ENCODE assay signal across 8 cellular contexts in genomic region chr20:28603218-28603577, GRCh38.
DNase-seq lines count a peak whose midpoint lies in the region; ATAC-seq, FAIRE-seq and TF ChIP-seq lines count a peak whose summit lies in the region.
"Not testable (repeated sequence)": the region's sequence is repeated elsewhere in the genome, so short reads cannot be mapped to it uniquely, and the experiment has no call there.

No MANE protein-coding gene starts in this region.

- POLR2A ChIA-PET in BJ (lab: Charles Lee); activated CD4-positive, alpha-beta T cell treated with anti-CD3 and anti-CD28 coated beads for 36 hours (lab: Charles Lee): not testable (repeated sequence)

- H3K27ac ChIP-seq in HUES64 (ENCODE audit: low read depth, low read length) = not testable (repeated sequence)
- peak overlapping the region; percentile 57 to 85 (median 83) for H3K27ac ChIP-seq in esophagus muscularis mucosa (replicated peaks in 1 of 4)
- peak overlapping the region in 2 of 4 donors; percentile 50 to 57 for H3K27ac ChIP-seq in pancreas
- peak overlapping the region; percentile 73 for H3K27ac ChIP-seq in suprapubic skin

- peaks cover 25% of the 10 kb centered on the region for H3K4me1 Mint-ChIP-seq in activated CD4-positive, alpha-beta T cell treated with anti-CD3 and anti-CD28 coated beads for 36 hours

- H3K36me3 Mint-ChIP-seq in activated CD4-positive, alpha-beta T cell treated with anti-CD3 and anti-CD28 coated beads for 36 hours (ENCODE audit: low read depth) = peaks cover 13% of the 10 kb centered on the region

- H3K36me3 ChIP-seq in BJ (ENCODE audit: control insufficient read depth, insufficient read depth, low read length); HUES64 (ENCODE audit: insufficient read depth, low read length); esophagus muscularis mucosa; kidney epithelial cell (ENCODE audit: control insufficient read depth, insufficient read depth, low read length); pancreas; suprapubic skin: not testable (repeated sequence)

- not testable (repeated sequence) for H3K4me1 ChIP-seq in HUES64 (ENCODE audit: insufficient read depth, low read length); pancreas; suprapubic skin
- peaks cover 0 to 14% (median 7%) of the 10 kb centered on the region in 4 donors for H3K4me1 ChIP-seq in esophagus muscularis mucosa

- not testable (repeated sequence) for H3K9me3 ChIP-seq in HUES64 (ENCODE audit: insufficient read depth, low read depth, low read length); esophagus muscularis mucosa; pancreas; suprapubic skin

- DNase-seq in BJ (ENCODE audit: low read depth); activated CD4-positive, alpha-beta T cell treated with anti-CD3 and anti-CD28 coated beads for 36 hours; astrocyte of the cerebellum (ENCODE audit: low read depth); esophagus muscularis mucosa (ENCODE audit: extremely low spot score); kidney epithelial cell (ENCODE audit: low read depth); pancreas; suprapubic skin (ENCODE audit: low spot score in 2 of 2): not testable (repeated sequence)

- H3K27me3 Mint-ChIP-seq in activated CD4-positive, alpha-beta T cell treated with anti-CD3 and anti-CD28 coated beads for 36 hours = not testable (repeated sequence)

- H3K27me3 ChIP-seq in BJ (ENCODE audit: control insufficient read depth, insufficient read depth, low read length); HUES64 (ENCODE audit: insufficient read depth, low read length); esophagus muscularis mucosa; kidney epithelial cell (ENCODE audit: control insufficient read depth, insufficient read depth, low read length); pancreas; suprapubic skin: not testable (repeated sequence)

- 74% methylated on average over 17 of the region's 17 CpGs for WGBS in HUES64
- 66% methylated on average over 17 of the region's 17 CpGs for WGBS in esophagus muscularis mucosa
- whole genome bisulfite sequencing in pancreas, 2 donors = 66 to 70% methylated on average over 16 to 17 of the region's 17 CpGs
- WGBS in suprapubic skin = 75% methylated on average over 17 of the region's 17 CpGs

- not testable (repeated sequence) for FAIRE-seq in pancreas (lab: Jason Lieb, UNC)

- CTCF ChIA-PET in BJ (lab: Yijun Ruan, JAX); activated CD4-positive, alpha-beta T cell treated with anti-CD3 and anti-CD28 coated beads for 36 hours (lab: Charles Lee): not testable (repeated sequence)

- H3K4me3 Mint-ChIP-seq in activated CD4-positive, alpha-beta T cell treated with anti-CD3 and anti-CD28 coated beads for 36 hours = peak overlapping the region; percentile 86

- peak overlapping the region; percentile 85 for H3K9ac ChIP-seq in HUES64 (ENCODE audit: low read depth, low read length)

- not testable (repeated sequence) for TF ChIP-seq EP300 in esophagus muscularis mucosa (IDR thresholded peaks at IDR 0.05); suprapubic skin (IDR thresholded peaks at IDR 0.05)

- peaks cover 10% of the 10 kb centered on the region for H3K9me3 Mint-ChIP-seq in activated CD4-positive, alpha-beta T cell treated with anti-CD3 and anti-CD28 coated beads for 36 hours (ENCODE audit: low read depth)

- TF ChIP-seq CTCF in BJ (IDR thresholded peaks at IDR 0.05; ENCODE audit: insufficient read depth, low read depth, low read length); astrocyte of the cerebellum (IDR thresholded peaks at IDR 0.05; ENCODE audit: low read depth, low read length, missing control alignments); esophagus muscularis mucosa (IDR thresholded peaks at IDR 0.05); kidney epithelial cell (IDR thresholded peaks at IDR 0.05; ENCODE audit: insufficient read depth, low read length, poor library complexity, severe bottlenecking); pancreas (IDR thresholded peaks at IDR 0.05); suprapubic skin (IDR thresholded peaks at IDR 0.05): not testable (repeated sequence)

- not testable (repeated sequence) for ATAC-seq in activated CD4-positive, alpha-beta T cell treated with anti-CD3 and anti-CD28 coated beads for 36 hours; pancreas

- in situ Hi-C loops in astrocyte of the cerebellum (cut with HindIII; ENCODE audit: low sequenced_read_pairs) = not testable (repeated sequence)

- H3K4me3 ChIP-seq in BJ (ENCODE audit: low read depth, low read length) (peak overlapping the region; percentile 79), HUES64 (ENCODE audit: low read length) (peak overlapping the region; percentile 89), astrocyte of the cerebellum (ENCODE audit: low read depth, low read length) (peak overlapping the region; percentile 67), esophagus muscularis mucosa (peak overlapping the region; percentile 60 to 78 (median 64)), kidney epithelial cell (ENCODE audit: low read depth, low read length) (peak overlapping the region; percentile 64), pancreas (peak overlapping the region; percentile 34 to 51 (median 44)), suprapubic skin (peak overlapping the region; percentile 73)

- TF ChIP-seq POLR2A in esophagus muscularis mucosa (IDR thresholded peaks at IDR 0.05; ENCODE audit: low read depth); suprapubic skin (IDR thresholded peaks at IDR 0.05): not testable (repeated sequence)

- peak overlapping the region; percentile 84 for H3K27ac Mint-ChIP-seq in activated CD4-positive, alpha-beta T cell treated with anti-CD3 and anti-CD28 coated beads for 36 hours

- intact Hi-C loops in activated CD4-positive, alpha-beta T cell treated with anti-CD3 and anti-CD28 coated beads for 36 hours (cut with DNase I, micrococcal nuclease) = loop anchor here in 1 of 2 experiments (2.0 kb wide), 1 partner anchor 1774 kb away; no protein-coding TSS in a partner anchor
- intact Hi-C loops in esophagus muscularis mucosa (cut with DNase I); pancreas (cut with DNase I): not testable (repeated sequence)
